Comparison of ENCODE assay signal across 10 cellular contexts in genomic region chr4:174763454-174764104, GRCh38.
A peak's percentile ranks its signal among the peaks of the same experiment; 100 is the strongest.
DNase-seq lines count a peak whose midpoint lies in the region; ATAC-seq and TF ChIP-seq lines count a peak whose summit lies in the region.
"Had no signal": no experiment of that assay in that cellular context is flagged by ENCODE, and none has a peak within 500 bp of the region (broad histone marks: within the 10 kb centered on the region; RNA-seq: fewer than 3 reads in every experiment).

No MANE protein-coding gene starts in this region.

- no peaks in the 10 kb centered on the region for H3K36me3 Mint-ChIP-seq in activated CD4-positive, alpha-beta memory T cell treated with anti-CD3 and anti-CD28 coated beads, Interleukin-2, amount 10 ng/mL, durations not matched to agents 7 days and 5 days (ENCODE audit: low read depth)

- H2AFZ ChIP-seq in HCT116 (ENCODE audit: low read depth, low read length, poor library complexity, severe bottlenecking): no peak overlapping the region

- H3K4me3 Mint-ChIP-seq in activated CD4-positive, alpha-beta memory T cell treated with anti-CD3 and anti-CD28 coated beads, Interleukin-2, amount 10 ng/mL, durations not matched to agents 7 days and 5 days: no peak overlapping the region

- no peak for TF ChIP-seq RAD21 in HCT116 (IDR thresholded peaks at IDR 0.05; ENCODE audit: low read depth)

- H3K9me3 ChIP-seq in HCT116 (ENCODE audit: control insufficient read depth in 1 of 2, insufficient read depth in 1 of 2, low read depth in 1 of 2, low read length in 2 of 2): no peaks in the 10 kb centered on the region
- no peaks in the 10 kb centered on the region for H3K9me3 ChIP-seq in A673 (ENCODE audit: low read depth, low read length, poor library complexity, severe bottlenecking)
- H3K9me3 ChIP-seq: uterus had no signal

- POLR2A ChIA-PET in HCT116 (lab: Charles Lee) (no interaction called here), A673 (lab: Charles Lee; ENCODE audit: low non-redundant PET) (interaction anchor here (0.6 kb wide), 1 partner anchor 1416 kb away, joined by 3 read pairs; no protein-coding TSS in a partner anchor)
- POLR2A ChIA-PET in activated CD4-positive, alpha-beta memory T cell treated with anti-CD3 and anti-CD28 coated beads, Interleukin-2, amount 10 ng/mL, durations not matched to agents 7 days and 5 days (lab: Charles Lee): no interaction called here

- no peaks in the 10 kb centered on the region for H3K36me3 ChIP-seq in HCT116 (ENCODE audit: control insufficient read depth in 1 of 2, insufficient read depth in 2 of 2, low read length in 2 of 2)
- no peaks in the 10 kb centered on the region for H3K36me3 ChIP-seq in A673 (ENCODE audit: insufficient read depth, low read length, poor library complexity, severe bottlenecking)
- H3K36me3 ChIP-seq: uterus had no signal

- no peaks in the 10 kb centered on the region for H3K9me3 Mint-ChIP-seq in activated CD4-positive, alpha-beta memory T cell treated with anti-CD3 and anti-CD28 coated beads, Interleukin-2, amount 10 ng/mL, durations not matched to agents 7 days and 5 days

- peak; percentile 92 for ATAC-seq in GM18868 (IDR thresholded peaks at IDR 0.05; ENCODE audit: unreplicated experiment)
- peak; percentile 27; the same call in 1 of the 2 replicates for ATAC-seq in HCT116
- ATAC-seq in HG03520 (IDR thresholded peaks at IDR 0.05; ENCODE audit: unreplicated experiment): peak; percentile 64

- no peaks in the 10 kb centered on the region for H3K9me2 ChIP-seq in HCT116 (ENCODE audit: insufficient read depth)

- H4K20me1 ChIP-seq in HCT116 (ENCODE audit: insufficient read depth): no peaks in the 10 kb centered on the region

- H3K4me2 ChIP-seq in HCT116 (ENCODE audit: low read length): no peak overlapping the region

- TF ChIP-seq POLR2A in HCT116 (IDR thresholded peaks at IDR 0.05; ENCODE audit: borderline replicate concordance, extremely low read depth, insufficient read depth, insufficient read length): no peak

- no peaks in the 10 kb centered on the region for H3K27me3 Mint-ChIP-seq in activated CD4-positive, alpha-beta memory T cell treated with anti-CD3 and anti-CD28 coated beads, Interleukin-2, amount 10 ng/mL, durations not matched to agents 7 days and 5 days
- H3K27me3 Mint-ChIP-seq: progenitor cell of endocrine pancreas had no signal

- TF ChIP-seq CTCF in HCT116 (IDR thresholded peaks at IDR 0.05 in 2 of 3, conservative IDR thresholded peaks at IDR 0.05 in 1 of 3; ENCODE audit: borderline replicate concordance in 1 of 3, insufficient read depth in 1 of 3, low read depth in 2 of 3, low read length in 2 of 3) (no peak), A673 (conservative IDR thresholded peaks at IDR 0.05; ENCODE audit: low read depth, low read length) (no peak)

- H3K4me3 ChIP-seq in HCT116 (replicated peaks in 1 of 2; ENCODE audit: low read depth in 1 of 2, low read length in 2 of 2): no peak overlapping the region
- H3K4me3 ChIP-seq in A673 (ENCODE audit: low read depth, low read length, poor library complexity, severe bottlenecking): no peak overlapping the region
- H3K4me3 ChIP-seq: uterus had no signal

- RAD21 ChIA-PET in HCT116 (lab: Charles Lee; ENCODE audit: low non-redundant PET in 1 of 2, low total read pairs in 2 of 2, uncharacterized antibody in 2 of 2, unreplicated experiment in 2 of 2): no interaction called here

- intact Hi-C loops in HCT116 (cut with micrococcal nuclease): loop anchor here (1.0 to 2.0 kb wide), 2 partner anchors 489 to 773 kb away; no protein-coding TSS in a partner anchor
- intact Hi-C loops in A673 (cut with micrococcal nuclease; ENCODE audit: unreplicated experiment): loop anchor here (2.0 to 5.0 kb wide), 2 partner anchors 489 to 774 kb away; no protein-coding TSS in a partner anchor

- H3K79me2 ChIP-seq in HCT116 (ENCODE audit: insufficient read depth, low read length): no peaks in the 10 kb centered on the region

- no TSS peak for BruUV-seq in HCT116 (replicated peaks; lab: Mats Ljungman, UMichigan)
- no TSS peak for BruUV-seq in A673 (replicated peaks; lab: Mats Ljungman, UMichigan)

- CTCF ChIA-PET in HCT116 (lab: Charles Lee): interaction anchor here (0.8 to 1.6 kb wide), 20 partner anchors 9 to 773 kb away, joined by 3 to 11 read pairs (median 3); no protein-coding TSS in a partner anchor
- CTCF ChIA-PET in activated CD4-positive, alpha-beta memory T cell treated with anti-CD3 and anti-CD28 coated beads, Interleukin-2, amount 10 ng/mL, durations not matched to agents 7 days and 5 days (lab: Charles Lee): no interaction called here
- CTCF ChIA-PET in A673 (lab: Charles Lee): interaction anchor here (0.5 to 1.5 kb wide), 5 partner anchors 11 to 1578 kb away, joined by 3 to 6 read pairs (median 3); no protein-coding TSS in a partner anchor

- H3K27ac Mint-ChIP-seq in activated CD4-positive, alpha-beta memory T cell treated with anti-CD3 and anti-CD28 coated beads, Interleukin-2, amount 10 ng/mL, durations not matched to agents 7 days and 5 days: no peak overlapping the region
- H3K27ac Mint-ChIP-seq: progenitor cell of endocrine pancreas had no signal

- no peak overlapping the region for H3K9ac ChIP-seq in HCT116 (ENCODE audit: low read length)

- H3K27me3 ChIP-seq in HCT116 (ENCODE audit: insufficient read depth, low read length) (no peaks in the 10 kb centered on the region), A673 (replicated peaks; ENCODE audit: insufficient read depth, low read depth, low read length, poor library complexity) (no peaks in the 10 kb centered on the region)
- H3K27me3 ChIP-seq: uterus had no signal

- H3K27ac ChIP-seq in HCT116 (ENCODE audit: low read depth, low read length) (no peak overlapping the region), A673 (ENCODE audit: low read depth, low read length, poor library complexity, severe bottlenecking) (no peak overlapping the region)
- H3K27ac ChIP-seq: uterus had no signal

- DNase-seq in HCT116 (ENCODE audit: low read depth, low spot score) (no peak), kidney tubule cell (ENCODE audit: low spot score) (peak; percentile 86), SKM-1 (lab: John Stamatoyannopoulos, UW; ENCODE audit: unreplicated experiment) (no peak), A673 (ENCODE audit: low spot score) (no peak), NCI-H1930 (lab: John Stamatoyannopoulos, UW) (no peak)
- no peak for DNase-seq in activated CD4-positive, alpha-beta memory T cell treated with anti-CD3 and anti-CD28 coated beads, Interleukin-2, amount 10 ng/mL, durations not matched to agents 7 days and 5 days
- DNase-seq: uterus had no signal

- no peaks in the 10 kb centered on the region for H3K4me1 ChIP-seq in HCT116 (ENCODE audit: control insufficient read depth in 1 of 2, insufficient read depth in 2 of 2, low read length in 2 of 2)
- H3K4me1 ChIP-seq in A673 (ENCODE audit: insufficient read depth, low read length, poor library complexity, severe bottlenecking): no peaks in the 10 kb centered on the region
- H3K4me1 ChIP-seq: uterus had no signal

- no peaks in the 10 kb centered on the region for H3K4me1 Mint-ChIP-seq in activated CD4-positive, alpha-beta memory T cell treated with anti-CD3 and anti-CD28 coated beads, Interleukin-2, amount 10 ng/mL, durations not matched to agents 7 days and 5 days

TF ChIP-seq in HCT116, 20 proteins besides CTCF, POLR2A, EP300 and RAD21 (continues in another document):
- no peak for TF ChIP-seq CBX3 (IDR thresholded peaks at IDR 0.05; ENCODE audit: low read depth)
- TF ChIP-seq MAX (IDR thresholded peaks at IDR 0.05): no peak
- TF ChIP-seq REST (IDR thresholded peaks at IDR 0.05; ENCODE audit: low read depth): no peak
- no peak for TF ChIP-seq EZH2 (IDR thresholded peaks at IDR 0.05)
- TF ChIP-seq ZNF274 (IDR thresholded peaks at IDR 0.05; ENCODE audit: low read depth, low read length): no peak
- no peak for TF ChIP-seq EGR1 (IDR thresholded peaks at IDR 0.05; ENCODE audit: low read depth)
- TF ChIP-seq ZFX (IDR thresholded peaks at IDR 0.05): no peak

Comparison
In these comparisons a context has a peak if more than half of its experiments do, and no peak if none do; other contexts are left out.
1. ATAC-seq: peak in every context shown above with its lines; median percentile 92 in GM18868; 64 in HG03520; 27 in HCT116.